In the genomic region with DNA sequence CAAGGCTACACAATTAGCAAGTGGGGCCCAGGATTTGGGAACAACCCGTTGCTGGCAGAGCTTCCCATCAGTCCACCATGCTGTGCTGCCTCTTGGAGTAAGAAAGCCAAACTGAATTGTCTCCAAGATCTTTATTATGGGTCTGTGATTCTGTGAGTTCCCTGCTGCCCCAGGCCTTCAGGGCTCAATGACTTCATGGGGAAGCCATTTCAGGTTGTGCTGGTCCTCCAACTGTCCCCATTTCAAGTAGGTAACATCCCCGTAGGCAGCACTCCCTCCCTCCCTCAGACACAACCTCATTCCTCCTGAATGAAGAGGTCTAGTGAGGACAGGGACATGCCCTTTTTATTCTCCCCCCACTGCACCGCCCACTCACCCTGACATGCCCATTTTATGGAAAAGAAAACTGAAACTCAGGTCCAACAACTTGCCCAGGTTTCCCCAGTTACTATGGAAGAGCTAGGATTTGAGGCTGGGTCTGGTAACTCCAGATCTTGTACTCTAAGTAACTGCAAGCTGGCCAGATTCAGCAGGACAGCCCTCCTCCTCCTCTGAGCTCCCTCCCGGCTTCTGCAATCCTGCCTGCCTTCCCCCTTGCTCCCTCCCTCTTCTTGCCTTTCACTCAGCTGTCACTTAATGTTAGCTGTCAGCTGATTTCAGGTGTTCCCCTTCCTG, we compare ENCODE assay signal across 38 cellular contexts. TPM values are rescaled to one million over a fixed set of nuclear protein-coding genes. Genes with fewer than 3 reads are reported as not detected.
DNase-seq lines count a peak whose midpoint lies in the region; ATAC-seq, FAIRE-seq and TF ChIP-seq lines count a peak whose summit lies in the region.
"Had no signal": no experiment of that assay in that cellular context is flagged by ENCODE, and none has a peak within 500 bp of the region (broad histone marks: within the 10 kb centered on the region; RNA-seq: fewer than 3 reads in every experiment).

No MANE protein-coding gene starts in this region.

- H2AK5ac ChIP-seq in mesendoderm (ENCODE audit: low read length): no peak overlapping the region

- no peak overlapping the region for H2BK120ac ChIP-seq in mesendoderm (ENCODE audit: low read depth, low read length)

- H3K23ac ChIP-seq in mesendoderm (ENCODE audit: low read length): no peak overlapping the region

- peak overlapping the region in 1 of 5 experiments; percentile 9 for H3K4me3 Mint-ChIP-seq in brain
- H3K4me3 Mint-ChIP-seq: activated CD4-positive, alpha-beta memory T cell treated with anti-CD3 and anti-CD28 coated beads for 36 hours; activated T-cell treated with anti-CD3 and anti-CD28 coated beads, Interleukin-2, amount 50 U/mL, for 72 hours; effector memory CD8-positive, alpha-beta T cell; mesothelial cell of epicardium; naive B cell; T-helper 1 cell treated with Interleukin-12 subunit alpha and Interleukin-12 subunit beta and Interleukin-4 antibody, amounts not matched to agents 30 μg/mL and 1 μg/mL, for 36 hours had no signal

- H3K9me3 ChIP-seq in breast epithelium (no peaks in the 10 kb centered on the region), kidney (ENCODE audit: control insufficient read depth in 1 of 2, low read length in 2 of 2) (no peaks in the 10 kb centered on the region)
- H3K9me3 ChIP-seq: Caco-2, psoas muscle, SK-N-SH, tibial nerve had no signal

- no peak overlapping the region for H3K4me2 ChIP-seq in mesendoderm (ENCODE audit: low read length)
- H3K4me2 ChIP-seq: PC-9, SK-N-SH had no signal

- ATAC-seq in GM18502 (IDR thresholded peaks at IDR 0.05; ENCODE audit: poor library complexity, unreplicated experiment) (no peak), GM18861 (IDR thresholded peaks at IDR 0.05; ENCODE audit: unreplicated experiment) (no peak)
- ATAC-seq: activated T-cell treated with anti-CD3 and anti-CD28 coated beads, Interleukin-2, amount 50 U/mL, for 72 hours; effector memory CD8-positive, alpha-beta T cell; esophagus mucosa; foreskin keratinocyte; psoas muscle; Right ventricle myocardium inferior had no signal

- FAIRE-seq in kidney (lab: Jason Lieb, UNC): no peak
- FAIRE-seq: GM19239, H54 had no signal

- H3K36me3 ChIP-seq in breast epithelium (no peaks in the 10 kb centered on the region), mesendoderm (ENCODE audit: control insufficient read depth, insufficient read depth, low read length) (no peaks in the 10 kb centered on the region), kidney (ENCODE audit: control insufficient read depth in 1 of 2, insufficient read depth in 2 of 2, low read length in 2 of 2) (no peaks in the 10 kb centered on the region)
- H3K36me3 ChIP-seq: brain microvascular endothelial cell, tibial nerve had no signal

- intact Hi-C loops in breast epithelium (cut with DNase I; ENCODE audit: low total_unique reads) (no loop called here), kidney (cut with DNase I) (no loop called here)

- no peak overlapping the region for H4K5ac ChIP-seq in mesendoderm (ENCODE audit: low read length)

- no peaks in the 10 kb centered on the region for H3K79me2 ChIP-seq in mesendoderm (ENCODE audit: control insufficient read depth, insufficient read depth, low read length)

- no peak overlapping the region for H2BK5ac ChIP-seq in mesendoderm (ENCODE audit: low read length)

- H3K9ac ChIP-seq in mesendoderm (ENCODE audit: low read length) (no peak overlapping the region), kidney (ENCODE audit: low read length in 2 of 2) (no peak overlapping the region)
- H3K9ac ChIP-seq: SK-N-SH had no signal

- DNase-seq in T47D (ENCODE audit: low read depth in 1 of 2, low spot score in 1 of 2): peak; percentile 9 to 66
- no peak for DNase-seq in breast epithelium (ENCODE audit: low spot score in 2 of 2)
- DNase-seq in mesendoderm: peak; percentile 57
- no peak for DNase-seq in activated CD4-positive, alpha-beta T cell treated with anti-CD3 and anti-CD28 coated beads, Interleukin-2, amount 50 U/mL, for 48 hours
- DNase-seq in kidney: no peak
- DNase-seq: activated CD4-positive, alpha-beta memory T cell treated with anti-CD3 and anti-CD28 coated beads for 36 hours; activated CD4-positive, CD25-positive, alpha-beta regulatory T cell treated with anti-CD3 and anti-CD28 coated beads, Interleukin-2, amount 50 U/mL, for 72 hours; activated naive CD4-positive, alpha-beta T cell treated with Interleukin-2 at 50 U/mL for 16 hours; activated T-cell treated with anti-CD3 and anti-CD28 coated beads, Interleukin-2, amount 50 U/mL, for 72 hours; brain microvascular endothelial cell; Caco-2; DMS79; effector memory CD8-positive, alpha-beta T cell; foreskin keratinocyte; GF-D8; MV-4-11; naive B cell; NCI-H1436; NCI-H2081; NCI-H226; NCI-H526 treated with DMSO at 0.1 percent for 48 hours; NK-92 treated with Interleukin-12 subunit alpha and Interleukin-12 subunit beta, amount 100 ng/mL, for 24 hours; occipital lobe; PC-9; psoas muscle; SK-N-SH; stimulated activated CD4-positive, alpha-beta T cell treated with anti-CD3 and anti-CD28 coated beads, Interleukin-4, amount 100 ng/mL, for 4 hours had no signal

- no peak for TF ChIP-seq POLR2A in breast epithelium (IDR thresholded peaks at IDR 0.05)

- H3K79me1 ChIP-seq in mesendoderm (ENCODE audit: low read length): no peaks in the 10 kb centered on the region

- in situ Hi-C loops in T47D (cut with HindIII; ENCODE audit: low pct_unique_long_range_greater_than_20kb, low sequenced_read_pairs): no loop called here

- no peak overlapping the region for H4K8ac ChIP-seq in mesendoderm (ENCODE audit: low read depth, low read length)

- peak overlapping the region; percentile 2 for H3K56ac ChIP-seq in mesendoderm (ENCODE audit: low read length)

- H3K9me3 Mint-ChIP-seq in brain: no peaks in the 10 kb centered on the region
- H3K9me3 Mint-ChIP-seq: activated CD4-positive, alpha-beta memory T cell treated with anti-CD3 and anti-CD28 coated beads for 36 hours; activated T-cell treated with anti-CD3 and anti-CD28 coated beads, Interleukin-2, amount 50 U/mL, for 72 hours; effector memory CD8-positive, alpha-beta T cell; mesothelial cell of epicardium; naive B cell; T-helper 1 cell treated with Interleukin-12 subunit alpha and Interleukin-12 subunit beta and Interleukin-4 antibody, amounts not matched to agents 30 μg/mL and 1 μg/mL, for 36 hours had no signal

- H3K36me3 Mint-ChIP-seq in brain: no peaks in the 10 kb centered on the region
- H3K36me3 Mint-ChIP-seq: activated CD4-positive, alpha-beta memory T cell treated with anti-CD3 and anti-CD28 coated beads for 36 hours; mesothelial cell of epicardium; naive B cell had no signal

- H3K4me1 Mint-ChIP-seq in brain: peaks cover 52% of the 10 kb centered on the region
- H3K4me1 Mint-ChIP-seq: mesothelial cell of epicardium, naive B cell had no signal

- no peak overlapping the region for H3K18ac ChIP-seq in mesendoderm (ENCODE audit: low read length)

- no peak overlapping the region for H2BK15ac ChIP-seq in mesendoderm (replicated peaks; ENCODE audit: low read depth)

- H3K27me3 Mint-ChIP-seq in brain: peaks cover 4% of the 10 kb centered on the region

- H3K4me1 ChIP-seq in breast epithelium (no peaks in the 10 kb centered on the region), mesendoderm (ENCODE audit: control insufficient read depth, low read depth, low read length) (no peaks in the 10 kb centered on the region), kidney (ENCODE audit: control insufficient read depth in 1 of 2, insufficient read depth in 1 of 2, low read depth in 1 of 2, low read length in 2 of 2) (no peaks in the 10 kb centered on the region)
- H3K4me1 ChIP-seq: Caco-2, foreskin keratinocyte, psoas muscle, tibial nerve had no signal

- H3K27me3 ChIP-seq in breast epithelium (no peaks in the 10 kb centered on the region), mesendoderm (ENCODE audit: insufficient read depth, low read length, poor library complexity) (no peaks in the 10 kb centered on the region)
- H3K27me3 ChIP-seq: brain microvascular endothelial cell, tibial nerve had no signal

- H3K4me3 ChIP-seq in breast epithelium (no peak overlapping the region), mesendoderm (ENCODE audit: low read length) (no peak overlapping the region), kidney (ENCODE audit: low read length in 2 of 2) (no peak overlapping the region)
- H3K4me3 ChIP-seq: PC-9, psoas muscle, tibial nerve had no signal

- H3K27ac ChIP-seq in breast epithelium (no peak overlapping the region), mesendoderm (ENCODE audit: low read depth, low read length) (no peak overlapping the region), kidney (ENCODE audit: low read depth in 2 of 2, low read length in 2 of 2) (no peak overlapping the region)
- H3K27ac ChIP-seq: brain microvascular endothelial cell, C4-2B, foreskin keratinocyte, PC-9, psoas muscle, tibial nerve had no signal

- no peak overlapping the region for H3K4ac ChIP-seq in mesendoderm (ENCODE audit: low read depth, low read length)

- H3K27ac Mint-ChIP-seq in brain: peak overlapping the region in 4 of 5 experiments; percentile 24 to 90 (median 74)
- H3K27ac Mint-ChIP-seq: activated CD4-positive, alpha-beta memory T cell treated with anti-CD3 and anti-CD28 coated beads for 36 hours; activated T-cell treated with anti-CD3 and anti-CD28 coated beads, Interleukin-2, amount 50 U/mL, for 72 hours; mesothelial cell of epicardium; T-helper 1 cell treated with Interleukin-12 subunit alpha and Interleukin-12 subunit beta and Interleukin-4 antibody, amounts not matched to agents 30 μg/mL and 1 μg/mL, for 36 hours had no signal

- WGBS in mesendoderm (ENCODE audit: extremely low coverage, insufficient coverage, low lambda C conversion rate): no CpG with 5 or more reads among the region's 4 CpGs

- no peak for TF ChIP-seq CTCF in breast epithelium (IDR thresholded peaks at IDR 0.05)
- TF ChIP-seq CTCF in brain (conservative IDR thresholded peaks at IDR 0.05): no peak
- no peak for TF ChIP-seq CTCF in kidney (IDR thresholded peaks at IDR 0.05; ENCODE audit: borderline replicate concordance, extremely low read depth, insufficient read depth)

RNA-seq across cellular contexts. Expression of a gene that starts 8.2 kb away (rescaled TPM):
- total RNA-seq in breast epithelium (10 to 100 TPM; 58.7 to 94.3 (median 85.9) TPM), kidney (274 TPM)
- polyA plus RNA-seq in brain (ENCODE audit: insufficient read depth, low read depth, low replicate concordance) (285 TPM), kidney (ENCODE audit: insufficient read depth, low read depth, low replicate concordance) (82.0 TPM)
- polyA plus RNA-seq in mesendoderm (2013, experiment 1 of 2): 233 TPM
- polyA plus RNA-seq in mesendoderm (2013, experiment 2 of 2): 231 TPM

Comparison
In these comparisons a context has a peak if more than half of its experiments do, and no peak if none do; other contexts are left out.
1. DNase-seq: peak in T47D (2 of 2) and mesendoderm (single experiment); none in breast epithelium (0 of 2), activated CD4-positive, alpha-beta T cell treated with anti-CD3 and anti-CD28 coated beads, Interleukin-2, amount 50 U/mL, for 48 hours (0 of 2) and kidney (single experiment).